Comparison of ENCODE assay signal across 20 cellular contexts in the genomic region with DNA sequence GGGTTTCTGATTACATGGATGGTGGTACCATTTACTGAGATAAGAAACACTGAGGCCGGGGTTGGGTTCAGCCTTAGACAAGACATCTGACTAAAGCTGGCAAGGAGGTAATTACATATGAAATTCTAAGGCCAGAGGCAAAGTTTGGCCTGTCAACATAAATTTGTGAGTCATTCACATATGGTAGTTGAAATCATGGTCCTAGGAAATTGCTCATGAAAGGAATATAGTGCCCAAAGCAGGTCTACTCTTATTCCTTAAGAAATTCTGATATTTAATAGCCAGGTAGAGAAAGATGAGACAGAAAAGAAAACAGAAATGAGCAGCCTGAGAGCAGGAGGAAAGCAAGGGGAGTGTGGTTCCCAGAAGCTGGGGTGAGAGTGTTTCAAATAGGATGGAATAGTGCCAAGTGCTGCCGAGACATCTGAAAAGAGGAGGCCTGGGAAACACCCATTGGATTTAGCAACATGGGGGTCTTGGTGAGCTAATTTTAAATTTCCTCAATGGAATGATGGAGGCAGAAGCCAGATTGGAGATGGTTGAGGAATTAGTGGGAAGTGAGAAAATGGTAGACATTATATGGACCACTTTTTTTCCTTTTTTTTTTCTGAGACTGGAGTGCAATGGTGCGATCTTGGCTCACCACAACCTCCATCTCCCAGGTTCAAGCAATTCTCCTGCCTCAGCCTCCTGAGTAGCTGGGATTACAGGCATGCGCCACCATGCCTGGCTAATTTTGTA.
DNase-seq lines count a peak whose midpoint lies in the region; ATAC-seq, FAIRE-seq and TF ChIP-seq lines count a peak whose summit lies in the region.
"Had no signal": no experiment of that assay in that cellular context is flagged by ENCODE, and none has a peak within 500 bp of the region (broad histone marks: within the 10 kb centered on the region; RNA-seq: fewer than 3 reads in every experiment).

No MANE protein-coding gene starts in this region.

- ATAC-seq in HG03354 (IDR thresholded peaks at IDR 0.05; ENCODE audit: poor library complexity, severe bottlenecking, unreplicated experiment) (no peak), GM18511 (IDR thresholded peaks at IDR 0.05; ENCODE audit: unreplicated experiment) (no peak)
- ATAC-seq: pancreas; right lobe of liver; stimulated activated memory B cell treated with anti-CD40 and anti-IgM and Interleukin-4, amounts not matched to agents 10 μg/mL and 1 μg/mL and 100 μg/mL, for 72 hours had no signal

- H3K36me3 Mint-ChIP-seq in chondrocyte (ENCODE audit: low read depth), result no peaks in the 10 kb centered on the region
- H3K36me3 Mint-ChIP-seq: activated naive CD8-positive, alpha-beta T cell treated with anti-CD3 and anti-CD28 coated beads for 36 hours; brain; CD4-positive, CD25-positive, alpha-beta regulatory T cell; naive B cell; stimulated activated memory B cell treated with anti-CD40 and anti-IgM and Interleukin-4, amounts not matched to agents 10 μg/mL and 1 μg/mL and 100 μg/mL, for 72 hours had no signal

- TF ChIP-seq CTCF in AG10803 (conservative IDR thresholded peaks at IDR 0.05; ENCODE audit: low read length), result no peak
- TF ChIP-seq CTCF in astrocyte of the spinal cord (IDR thresholded peaks at IDR 0.05; ENCODE audit: low read depth, low read length), result no peak
- TF ChIP-seq CTCF in fibroblast of the aortic adventitia (IDR thresholded peaks at IDR 0.05; ENCODE audit: insufficient read depth, low read length), result no peak
- no peak for TF ChIP-seq CTCF in chondrocyte (IDR thresholded peaks at IDR 0.05)

- no peak overlapping the region for H3K27ac Mint-ChIP-seq in chondrocyte (ENCODE audit: unreplicated experiment)
- H3K27ac Mint-ChIP-seq: activated naive CD8-positive, alpha-beta T cell treated with anti-CD3 and anti-CD28 coated beads for 36 hours; CD4-positive, CD25-positive, alpha-beta regulatory T cell; naive B cell; stimulated activated memory B cell treated with anti-CD40 and anti-IgM and Interleukin-4, amounts not matched to agents 10 μg/mL and 1 μg/mL and 100 μg/mL, for 72 hours had no signal

- peaks cover 35% of the 10 kb centered on the region for H3K4me1 Mint-ChIP-seq in chondrocyte (ENCODE audit: low read depth)
- H3K4me1 Mint-ChIP-seq: activated naive CD8-positive, alpha-beta T cell treated with anti-CD3 and anti-CD28 coated beads for 36 hours; CD4-positive, CD25-positive, alpha-beta regulatory T cell; naive B cell; stimulated activated memory B cell treated with anti-CD40 and anti-IgM and Interleukin-4, amounts not matched to agents 10 μg/mL and 1 μg/mL and 100 μg/mL, for 72 hours had no signal

- in situ Hi-C loops in astrocyte of the spinal cord (cut with HindIII; ENCODE audit: low sequenced_read_pairs), result no loop called here

- no peak overlapping the region for H3K4me3 Mint-ChIP-seq in chondrocyte (ENCODE audit: unreplicated experiment)
- H3K4me3 Mint-ChIP-seq: activated naive CD8-positive, alpha-beta T cell treated with anti-CD3 and anti-CD28 coated beads for 36 hours; brain; CD4-positive, CD25-positive, alpha-beta regulatory T cell; naive B cell; stimulated activated memory B cell treated with anti-CD40 and anti-IgM and Interleukin-4, amounts not matched to agents 10 μg/mL and 1 μg/mL and 100 μg/mL, for 72 hours had no signal

- H3K9me3 Mint-ChIP-seq in chondrocyte (ENCODE audit: low read depth), result no peaks in the 10 kb centered on the region
- H3K9me3 Mint-ChIP-seq: activated naive CD8-positive, alpha-beta T cell treated with anti-CD3 and anti-CD28 coated beads for 36 hours; brain; CD4-positive, CD25-positive, alpha-beta regulatory T cell; stimulated activated memory B cell treated with anti-CD40 and anti-IgM and Interleukin-4, amounts not matched to agents 10 μg/mL and 1 μg/mL and 100 μg/mL, for 72 hours had no signal

- H3K4me3 ChIP-seq in AG10803 (ENCODE audit: low read length) (no peak overlapping the region), astrocyte of the spinal cord (ENCODE audit: low read depth, low read length) (no peak overlapping the region), fibroblast of the aortic adventitia (ENCODE audit: low read depth, low read length) (no peak overlapping the region)
- H3K4me3 ChIP-seq: esophagus muscularis mucosa, pancreas, right lobe of liver, testis had no signal

- peak; percentile 59 for DNase-seq in AG10803 (ENCODE audit: low read depth)
- peak; percentile 32 for DNase-seq in HT1080 (ENCODE audit: low read depth)
- DNase-seq in astrocyte of the spinal cord (ENCODE audit: low read depth, low spot score), result peak; percentile 35
- peak; percentile 60 for DNase-seq in fibroblast of the aortic adventitia (ENCODE audit: low read depth)
- DNase-seq in urothelium cell line (ENCODE audit: low spot score), result no peak
- DNase-seq in chondrocyte (ENCODE audit: low spot score), result no peak
- DNase-seq: activated naive CD8-positive, alpha-beta T cell treated with anti-CD3 and anti-CD28 coated beads for 36 hours; CD4-positive, CD25-positive, alpha-beta regulatory T cell; kidney; naive B cell; NCI-H1417 treated with DMSO at 0.1 percent for 48 hours; NCI-H748 treated with DMSO at 0.1 percent for 48 hours; pancreas; right lobe of liver; testis had no signal

- H3K27me3 Mint-ChIP-seq in chondrocyte (ENCODE audit: low read depth), result no peaks in the 10 kb centered on the region
- H3K27me3 Mint-ChIP-seq: brain had no signal

- FAIRE-seq in urothelium cell line (lab: Jason Lieb, UNC), result no peak
- FAIRE-seq: kidney, pancreas had no signal

Comparison
In these comparisons a context has a peak if more than half of its experiments do, and no peak if none do; other contexts are left out.
1. DNase-seq: peak in AG10803 (single experiment), HT1080 (single experiment), astrocyte of the spinal cord (single experiment) and fibroblast of the aortic adventitia (single experiment); none in urothelium cell line (single experiment) and chondrocyte (single experiment).